ENCODE assay signal across 17 cellular contexts in the genomic region with DNA sequence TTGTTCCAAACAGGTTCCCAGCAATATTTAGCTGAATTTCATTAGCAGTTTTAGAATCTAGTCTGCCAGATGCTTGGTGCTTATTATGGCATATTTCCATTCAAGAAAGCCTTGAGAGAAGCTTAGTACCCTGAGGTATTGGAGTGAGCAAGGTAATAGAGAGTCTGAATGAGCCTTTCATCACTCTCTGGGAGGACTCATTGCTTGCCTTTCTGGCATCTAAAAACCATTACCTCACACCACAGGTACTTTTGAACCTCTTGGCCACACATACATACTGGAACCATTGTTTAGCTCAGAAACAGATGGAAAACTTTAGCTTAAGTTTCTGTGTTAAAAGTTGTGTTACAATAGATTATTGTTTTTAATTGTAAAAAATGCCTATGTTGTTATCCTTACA. TPM values are rescaled to one million over a fixed set of nuclear protein-coding genes. Genes with fewer than 3 reads are reported as not detected.
DNase-seq lines count a peak whose midpoint lies in the region; ATAC-seq, FAIRE-seq and TF ChIP-seq lines count a peak whose summit lies in the region.
"Had no signal": no experiment of that assay in that cellular context is flagged by ENCODE, and none has a peak within 500 bp of the region (broad histone marks: within the 10 kb centered on the region; RNA-seq: fewer than 3 reads in every experiment).

No MANE protein-coding gene starts in this region.

- TF ChIP-seq RAD21 in GM12878 (IDR thresholded peaks at IDR 0.05; ENCODE audit: insufficient read depth, low read depth, low read length) = no peak

- TSS peak; percentile 7 for BruUV-seq in GM12878 (replicated peaks; lab: Mats Ljungman, UMichigan)

- no peaks in the 10 kb centered on the region for H4K20me1 ChIP-seq in GM12878 (ENCODE audit: control insufficient read depth, insufficient read depth)

- peaks cover 2% of the 10 kb centered on the region for H3K36me3 Mint-ChIP-seq in stimulated activated naive CD8-positive, alpha-beta T cell treated with anti-CD3 and anti-CD28 coated beads, Interleukin-15, Interleukin-2, amounts not matched to agents 100 ng/mL and 50 ng/mL, for 24 hours (ENCODE audit: low read depth)

- no peak for FAIRE-seq in GM12878 (lab: Jason Lieb, UNC)
- FAIRE-seq: GM12891, GM19239 had no signal

- CTCF ChIA-PET in GM12878 (lab: Yijun Ruan, JAX) = interaction anchor here (0.6 to 10.1 kb wide), 10 partner anchors 8 to 180 kb away, joined by 3 to 712 read pairs (median 9); partner anchors contain the start of genes DNAJC22 and SPATS2

- in situ Hi-C loops in GM12878 (cut with MboI) = no loop called here

- H3K4me2 ChIP-seq in GM12878 (ENCODE audit: control insufficient read depth, insufficient read depth) = no peak overlapping the region
- H3K4me2 ChIP-seq: GM23338 had no signal

- H3K79me2 ChIP-seq in GM12878 (ENCODE audit: control insufficient read depth, insufficient read depth, low read length) = no peaks in the 10 kb centered on the region

- no peak for ATAC-seq in stimulated activated naive CD8-positive, alpha-beta T cell treated with anti-CD3 and anti-CD28 coated beads, Interleukin-15, Interleukin-2, amounts not matched to agents 100 U/mL and 50 U/mL, for 24 hours
- peak; percentile 62 for ATAC-seq in GM12878
- peak; percentile 39 for ATAC-seq in stimulated activated naive CD8-positive, alpha-beta T cell treated with anti-CD3 and anti-CD28 coated beads, Interleukin-15, amount 100 ng/mL, for 72 hours
- ATAC-seq in GM21619 (IDR thresholded peaks at IDR 0.05; ENCODE audit: unreplicated experiment) = no peak
- no peak for ATAC-seq in activated CD4-positive, CD25-positive, alpha-beta regulatory T cell treated with anti-CD3 and anti-CD28 coated beads, Interleukin-2, amount 50 U/mL, for 24 hours
- no peak for ATAC-seq in GM18520 (IDR thresholded peaks at IDR 0.05; ENCODE audit: unreplicated experiment)
- ATAC-seq: GM23338 had no signal

- peaks cover 3% of the 10 kb centered on the region for H3K4me1 Mint-ChIP-seq in stimulated activated naive CD8-positive, alpha-beta T cell treated with anti-CD3 and anti-CD28 coated beads, Interleukin-15, Interleukin-2, amounts not matched to agents 100 ng/mL and 50 ng/mL, for 24 hours (ENCODE audit: low read depth)
- no peaks in the 10 kb centered on the region for H3K4me1 Mint-ChIP-seq in stimulated activated naive CD8-positive, alpha-beta T cell treated with anti-CD3 and anti-CD28 coated beads, Interleukin-15, amount 100 ng/mL, for 72 hours
- H3K4me1 Mint-ChIP-seq: GM23338 had no signal

- H3K27ac Mint-ChIP-seq in stimulated activated naive CD8-positive, alpha-beta T cell treated with anti-CD3 and anti-CD28 coated beads, Interleukin-15, Interleukin-2, amounts not matched to agents 100 ng/mL and 50 ng/mL, for 24 hours = peak overlapping the region; percentile 31
- H3K27ac Mint-ChIP-seq in stimulated activated naive CD8-positive, alpha-beta T cell treated with anti-CD3 and anti-CD28 coated beads, Interleukin-15, amount 100 ng/mL, for 72 hours = no peak overlapping the region
- H3K27ac Mint-ChIP-seq: GM23338 had no signal

- no peak overlapping the region for H3K27ac ChIP-seq in GM12878 (ENCODE audit: control insufficient read depth, insufficient read depth)
- H3K27ac ChIP-seq: SJCRH30 had no signal

- H3K9me3 ChIP-seq in GM12878 (replicated peaks; ENCODE audit: control insufficient read depth, insufficient read depth, low read length) = no peaks in the 10 kb centered on the region
- H3K9me3 ChIP-seq: SJCRH30 had no signal

- SMC1A ChIA-PET in GM12878 (lab: Charles Lee; ENCODE audit: uncharacterized antibody, unreplicated experiment) = interaction anchor here (0.8 to 33.2 kb wide), 12 partner anchors 13 to 198 kb away, joined by 3 to 740 read pairs (median 4); partner anchors contain the start of gene SPATS2

- H3K36me3 ChIP-seq in GM12878 (ENCODE audit: control insufficient read depth in 2 of 2, insufficient read depth in 2 of 2, low read length in 1 of 2) = peaks cover 0 to 8% of the 10 kb centered on the region in 2 experiments; a peak in 2 of 4 replicates

- DNase-seq in stimulated activated naive CD8-positive, alpha-beta T cell treated with anti-CD3 and anti-CD28 coated beads, Interleukin-15, Interleukin-2, amounts not matched to agents 100 U/mL and 50 U/mL, for 24 hours = no peak
- DNase-seq in NCI-H226 (peak; percentile 51), GM12878 (ENCODE audit: low read depth, low spot score) (no peak)
- no peak for DNase-seq in stimulated activated naive CD8-positive, alpha-beta T cell treated with anti-CD3 and anti-CD28 coated beads, Interleukin-15, amount 100 ng/mL, for 72 hours
- DNase-seq: DMS53, Kasumi-1, NCI-H1417, NCI-H1930, NCI-H524 had no signal

- H3K27me3 ChIP-seq in GM12878 (replicated peaks in 1 of 2; ENCODE audit: control insufficient read depth in 2 of 2, insufficient read depth in 2 of 2, low read length in 1 of 2) = no peaks in the 10 kb centered on the region
- H3K27me3 ChIP-seq: SJCRH30 had no signal

- no peaks in the 10 kb centered on the region for H3K27me3 Mint-ChIP-seq in stimulated activated naive CD8-positive, alpha-beta T cell treated with anti-CD3 and anti-CD28 coated beads, Interleukin-15, Interleukin-2, amounts not matched to agents 100 ng/mL and 50 ng/mL, for 24 hours
- H3K27me3 Mint-ChIP-seq in stimulated activated naive CD8-positive, alpha-beta T cell treated with anti-CD3 and anti-CD28 coated beads, Interleukin-15, amount 100 ng/mL, for 72 hours = no peaks in the 10 kb centered on the region

- no peak for TF ChIP-seq POLR2A in GM12878 (IDR thresholded peaks at IDR 0.05; ENCODE audit: low read depth, low read length)

- H3K9ac ChIP-seq in GM12878 (ENCODE audit: control insufficient read depth, insufficient read depth, low read length) = no peak overlapping the region

- no peak for TF ChIP-seq CTCF in GM12878 (IDR thresholded peaks at IDR 0.05 in 2 of 3, conservative IDR thresholded peaks at IDR 0.05 in 1 of 3; ENCODE audit: control insufficient read depth in 2 of 3, extremely low read depth in 1 of 3, insufficient read depth in 1 of 3, low read depth in 3 of 3, low read length in 3 of 3)

- POLR2A ChIA-PET in GM12878 (lab: Charles Lee) = interaction anchor here (0.5 to 1.3 kb wide), 5 partner anchors 11 to 276 kb away, joined by 3 to 7 read pairs (median 3); partner anchors contain the start of gene SPATS2

- RAD21 ChIA-PET in GM12878 (lab: Charles Lee; ENCODE audit: unreplicated experiment) = interaction anchor here (0.8 to 7.3 kb wide), 8 partner anchors 10 to 456 kb away, joined by 3 to 258 read pairs (median 4); partner anchors contain the start of gene SPATS2

- TF ChIP-seq EP300 in GM12878 (IDR thresholded peaks at IDR 0.05; ENCODE audit: borderline replicate concordance in 1 of 2, control insufficient read depth in 1 of 2, low read depth in 2 of 2, low read length in 2 of 2) = no peak

- no peak overlapping the region for H3K4me3 Mint-ChIP-seq in stimulated activated naive CD8-positive, alpha-beta T cell treated with anti-CD3 and anti-CD28 coated beads, Interleukin-15, Interleukin-2, amounts not matched to agents 100 ng/mL and 50 ng/mL, for 24 hours
- H3K4me3 Mint-ChIP-seq in stimulated activated naive CD8-positive, alpha-beta T cell treated with anti-CD3 and anti-CD28 coated beads, Interleukin-15, amount 100 ng/mL, for 72 hours = no peak overlapping the region
- H3K4me3 Mint-ChIP-seq: GM23338 had no signal

- no peaks in the 10 kb centered on the region for H3K4me1 ChIP-seq in GM12878 (ENCODE audit: control insufficient read depth, insufficient read depth, low read length)

- intact Hi-C loops in GM12878 (cut with micrococcal nuclease; ENCODE audit: unreplicated experiment) = no loop called here

- H3K9me3 Mint-ChIP-seq in stimulated activated naive CD8-positive, alpha-beta T cell treated with anti-CD3 and anti-CD28 coated beads, Interleukin-15, Interleukin-2, amounts not matched to agents 100 ng/mL and 50 ng/mL, for 24 hours = no peaks in the 10 kb centered on the region
- H3K9me3 Mint-ChIP-seq in stimulated activated naive CD8-positive, alpha-beta T cell treated with anti-CD3 and anti-CD28 coated beads, Interleukin-15, amount 100 ng/mL, for 72 hours = no peaks in the 10 kb centered on the region
- H3K9me3 Mint-ChIP-seq: GM23338 had no signal

- no peak overlapping the region for H2AFZ ChIP-seq in GM12878 (ENCODE audit: control insufficient read depth, low read depth, low read length)
- H2AFZ ChIP-seq: GM23338 had no signal

- no peak overlapping the region for H3K4me3 ChIP-seq in GM12878
- H3K4me3 ChIP-seq: GM23338, SJCRH30 had no signal

RNA-seq across cellular contexts. Expression of gene KCNH3, which starts 27.4 kb away (rescaled TPM):
- 0.20 and 0.27 TPM in 2 replicates for total RNA-seq in GM12878 (2013; cell fraction: nucleolus; rRNA removed)
- total RNA-seq in GM12878 (2014; rRNA removed) = 0.11 and 0.45 TPM in 2 replicates
- 0.05 TPM in 1 of 2 replicates, not detected in the other for total RNA-seq in GM12878 (2014; rRNA removed; fragmentation: Illumina TruSeq; extraction: Trizol)
- total RNA-seq in GM12878 (2021) = 0.08 and 0.29 TPM in 2 replicates
- 0.09 TPM for polyA plus RNA-seq in GM12878 (2011; ENCODE audit: low read depth)
- 0.03 TPM in 1 of 2 replicates, not detected in the other for polyA plus RNA-seq in GM12878 (2011; rRNA removed)
- 0.06 and 0.07 TPM in 2 replicates for polyA plus RNA-seq in GM12878 (2011; cell fraction: cytosol; rRNA removed)
- 0.19 and 0.25 TPM in 2 replicates for polyA plus RNA-seq in GM12878 (2011; cell fraction: nucleus; rRNA removed)
- polyA plus RNA-seq in GM12878 (2012) = 0.32 and 0.77 TPM in 2 replicates
- 0.04 TPM in 1 of 2 replicates, not detected in the other for polyA plus RNA-seq in GM12878 (2014; fragmentation: Illumina TruSeq; extraction: Trizol)
- polyA plus RNA-seq in GM12878 (2014; fragmentation: Nextera tagmentation; extraction: Ambion mirVana) = not detected
- 0.26 and 0.49 TPM in 2 replicates for polyA plus RNA-seq in GM12878 (2014; rRNA removed)
- polyA plus RNA-seq in GM12878 (2016; fragmentation: Nextera tagmentation; extraction: Ambion mirVana) = not detected
- polyA minus RNA-seq in GM12878 (2011; rRNA and poly(A)+ RNA removed) = not detected in 2 replicates
- not detected in 2 replicates for polyA minus RNA-seq in GM12878 (2011; cell fraction: cytosol; rRNA and poly(A)+ RNA removed)
- polyA minus RNA-seq in GM12878 (2011; cell fraction: nucleus; rRNA and poly(A)+ RNA removed) = not detected in 2 replicates

RNA-seq across cellular contexts. Expression of gene MCRS1, which starts 56.5 kb away (rescaled TPM):
- 43.5 and 50.3 TPM in 2 replicates for total RNA-seq in GM12878 (2013; cell fraction: nucleolus; rRNA removed)
- 59.2 and 62.7 TPM in 2 replicates for total RNA-seq in GM12878 (2014; rRNA removed)
- 45.3 and 49.5 TPM in 2 replicates for total RNA-seq in GM12878 (2014; rRNA removed; fragmentation: Illumina TruSeq; extraction: Trizol)
- 63.0 and 67.9 TPM in 2 replicates for total RNA-seq in GM12878 (2021)
- polyA plus RNA-seq in GM12878 (2011; ENCODE audit: low read depth) = 22.4 TPM
- polyA plus RNA-seq in GM12878 (2011; rRNA removed) = 26.1 and 44.8 TPM in 2 replicates
- polyA plus RNA-seq in GM12878 (2011; cell fraction: cytosol; rRNA removed) = 64.1 and 90.2 TPM in 2 replicates
- 176 and 191 TPM in 2 replicates for polyA plus RNA-seq in GM12878 (2011; cell fraction: nucleus; rRNA removed)
- 33.5 and 39.6 TPM in 2 replicates for polyA plus RNA-seq in GM12878 (2012)
- 17.2 and 46.9 TPM in 2 replicates for polyA plus RNA-seq in GM12878 (2014; fragmentation: Illumina TruSeq; extraction: Trizol)
- polyA plus RNA-seq in GM12878 (2014; fragmentation: Nextera tagmentation; extraction: Ambion mirVana) = 10 to 100 TPM; 34.3 to 52.4 TPM
- polyA plus RNA-seq in GM12878 (2014; rRNA removed) = 76.7 and 78.4 TPM in 2 replicates
- 10 to 100 TPM; 75.2 to 82.8 TPM for polyA plus RNA-seq in GM12878 (2016; fragmentation: Nextera tagmentation; extraction: Ambion mirVana)
- polyA minus RNA-seq in GM12878 (2011; rRNA and poly(A)+ RNA removed) = 41.4 and 60.1 TPM in 2 replicates
- polyA minus RNA-seq in GM12878 (2011; cell fraction: cytosol; rRNA and poly(A)+ RNA removed) = 14.2 and 18.6 TPM in 2 replicates
- 25.0 and 43.7 TPM in 2 replicates for polyA minus RNA-seq in GM12878 (2011; cell fraction: nucleus; rRNA and poly(A)+ RNA removed)

Comparison
In these comparisons a context has a peak if more than half of its experiments do, and no peak if none do; other contexts are left out.
1. ATAC-seq: peak in GM12878 (single experiment) and stimulated activated naive CD8-positive, alpha-beta T cell treated with anti-CD3 and anti-CD28 coated beads, Interleukin-15, amount 100 ng/mL, for 72 hours (single experiment); none in stimulated activated naive CD8-positive, alpha-beta T cell treated with anti-CD3 and anti-CD28 coated beads, Interleukin-15, Interleukin-2, amounts not matched to agents 100 U/mL and 50 U/mL, for 24 hours (single experiment), GM21619 (single experiment), activated CD4-positive, CD25-positive, alpha-beta regulatory T cell treated with anti-CD3 and anti-CD28 coated beads, Interleukin-2, amount 50 U/mL, for 24 hours (0 of 2) and GM18520 (single experiment).